Comparison of ENCODE assay signal across 19 cellular contexts in the genomic region with DNA sequence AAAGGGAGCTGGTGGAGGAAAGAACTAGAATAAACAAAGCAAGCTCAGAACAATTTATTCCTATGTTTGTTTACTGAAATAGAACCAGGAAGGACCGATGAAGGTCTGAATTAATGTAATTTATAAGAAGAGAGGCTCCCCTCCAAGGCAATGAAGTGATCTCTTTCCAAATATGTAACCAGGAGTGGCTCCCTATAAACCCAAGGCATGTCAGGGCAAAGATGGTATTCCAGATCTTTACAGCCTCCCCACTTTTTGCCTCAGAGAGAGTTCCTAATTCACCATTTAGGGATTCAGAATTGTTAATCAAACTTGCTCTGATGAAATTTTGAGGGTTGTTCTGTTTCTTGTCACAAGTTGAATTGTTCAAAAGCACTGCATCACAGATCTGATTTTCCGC.
DNase-seq lines count a peak whose midpoint lies in the region; FAIRE-seq and TF ChIP-seq lines count a peak whose summit lies in the region.
"Had no signal": no experiment of that assay in that cellular context is flagged by ENCODE, and none has a peak within 500 bp of the region (broad histone marks: within the 10 kb centered on the region; RNA-seq: fewer than 3 reads in every experiment).

No MANE protein-coding gene starts in this region.

- TF ChIP-seq CTCF in Caco-2 (IDR thresholded peaks at IDR 0.05; ENCODE audit: insufficient read depth in 1 of 2, low read depth in 1 of 2, low read length in 1 of 2, severe bottlenecking in 1 of 2, unreplicated experiment in 1 of 2) (no peak), H1 (IDR thresholded peaks at IDR 0.05; ENCODE audit: control extremely low read depth in 1 of 3, insufficient read depth in 1 of 3, low read depth in 1 of 3, low read length in 3 of 3) (no peak), osteocyte (IDR thresholded peaks at IDR 0.05) (no peak)

- no peaks in the 10 kb centered on the region for H4K20me1 ChIP-seq in H1 (replicated peaks in 1 of 2; ENCODE audit: control insufficient read depth in 1 of 2, insufficient read depth in 2 of 2, low read length in 2 of 2)

- H2BK15ac ChIP-seq in H1 (ENCODE audit: low read length): no peak overlapping the region

- H2BK20ac ChIP-seq in H1 (ENCODE audit: low read length): no peak overlapping the region

- H3K36me3 Mint-ChIP-seq in Caco-2 (ENCODE audit: insufficient read depth, unreplicated experiment) (no peaks in the 10 kb centered on the region), osteocyte (ENCODE audit: unreplicated experiment) (peaks cover 3% of the 10 kb centered on the region)
- H3K36me3 Mint-ChIP-seq in activated T-helper 1 cell treated with anti-CD3 and anti-CD28 coated beads, Interleukin-12 subunit alpha, Interleukin-12 subunit beta, Interleukin-2, Interleukin-4 antibody, amounts not matched to agents 30 ng/mL and 10 ng/mL and 1 ng/mL, durations not matched to agents 14 hours and 24 hours and 36 hours (ENCODE audit: low read depth): no peaks in the 10 kb centered on the region
- H3K36me3 Mint-ChIP-seq: CD4-positive, CD25-positive, alpha-beta regulatory T cell had no signal

- BruUV-seq in Caco-2 (replicated peaks; lab: Mats Ljungman, UMichigan): no TSS peak

- no peak overlapping the region for H2AK5ac ChIP-seq in H1 (ENCODE audit: low read depth, low read length)

- H3K27ac Mint-ChIP-seq in Caco-2 (ENCODE audit: unreplicated experiment): peak overlapping the region; percentile 58
- peak overlapping the region; percentile 60 for H3K27ac Mint-ChIP-seq in osteocyte (ENCODE audit: unreplicated experiment)
- no peak overlapping the region for H3K27ac Mint-ChIP-seq in activated T-helper 1 cell treated with anti-CD3 and anti-CD28 coated beads, Interleukin-12 subunit alpha, Interleukin-12 subunit beta, Interleukin-2, Interleukin-4 antibody, amounts not matched to agents 30 ng/mL and 10 ng/mL and 1 ng/mL, durations not matched to agents 14 hours and 24 hours and 36 hours
- H3K27ac Mint-ChIP-seq: CD4-positive, CD25-positive, alpha-beta regulatory T cell had no signal

- H3K23ac ChIP-seq in H1 (ENCODE audit: insufficient read length): no peak overlapping the region

- H4K5ac ChIP-seq in H1 (ENCODE audit: insufficient read length, low read depth, low read length): no peak overlapping the region

- no peak overlapping the region for H3K4me3 ChIP-seq in Caco-2 (ENCODE audit: low read depth, low read length)
- no peak overlapping the region for H3K4me3 ChIP-seq in H1 (ENCODE audit: extremely low read depth in 1 of 4, insufficient read depth in 2 of 4, low read depth in 3 of 4, low read length in 4 of 4)
- H3K4me3 ChIP-seq: A549 had no signal

- no peak overlapping the region for H3K14ac ChIP-seq in H1 (ENCODE audit: insufficient read length)

- H3K9me3 Mint-ChIP-seq in Caco-2 (ENCODE audit: unreplicated experiment) (peaks cover 21% of the 10 kb centered on the region), osteocyte (ENCODE audit: unreplicated experiment) (no peaks in the 10 kb centered on the region)
- H3K9me3 Mint-ChIP-seq in activated T-helper 1 cell treated with anti-CD3 and anti-CD28 coated beads, Interleukin-12 subunit alpha, Interleukin-12 subunit beta, Interleukin-2, Interleukin-4 antibody, amounts not matched to agents 30 ng/mL and 10 ng/mL and 1 ng/mL, durations not matched to agents 14 hours and 24 hours and 36 hours: no peaks in the 10 kb centered on the region

- TF ChIP-seq POLR2A in H1 (IDR thresholded peaks at IDR 0.05; ENCODE audit: control extremely low read depth in 1 of 2, low read depth in 2 of 2, low read length in 2 of 2): no peak

- H2BK120ac ChIP-seq in H1 (replicated peaks; ENCODE audit: low read depth, low read length): no peak overlapping the region

- H3K27me3 ChIP-seq in Caco-2 (replicated peaks; ENCODE audit: control insufficient read depth, insufficient read depth, low read length): no peaks in the 10 kb centered on the region
- H3K27me3 ChIP-seq in H1 (replicated peaks in 1 of 4; ENCODE audit: control insufficient read depth in 3 of 4, extremely low read depth in 1 of 4, insufficient read depth in 3 of 4, low read length in 3 of 4): no peaks in the 10 kb centered on the region

- TF ChIP-seq RAD21 in H1 (IDR thresholded peaks at IDR 0.05 in 1 of 2, conservative IDR thresholded peaks at IDR 0.05 in 1 of 2; ENCODE audit: low read depth in 2 of 2, low read length in 2 of 2): no peak

- H3K4me3 Mint-ChIP-seq in Caco-2 (ENCODE audit: unreplicated experiment) (no peak overlapping the region), osteocyte (ENCODE audit: unreplicated experiment) (no peak overlapping the region)
- no peak overlapping the region for H3K4me3 Mint-ChIP-seq in activated T-helper 1 cell treated with anti-CD3 and anti-CD28 coated beads, Interleukin-12 subunit alpha, Interleukin-12 subunit beta, Interleukin-2, Interleukin-4 antibody, amounts not matched to agents 30 ng/mL and 10 ng/mL and 1 ng/mL, durations not matched to agents 14 hours and 24 hours and 36 hours
- H3K4me3 Mint-ChIP-seq: CD4-positive, CD25-positive, alpha-beta regulatory T cell had no signal

- DNase-seq in Caco-2 (no peak), RPMI7951 (ENCODE audit: low read depth) (peak; percentile 1), H1 (ENCODE audit: low read depth in 1 of 2, low spot score in 2 of 2) (no peak), osteocyte (ENCODE audit: extremely low spot score, unreplicated experiment) (no peak), hepatic stellate cell (ENCODE audit: low spot score) (no peak), AG20443 (ENCODE audit: low spot score) (no peak)
- DNase-seq in activated CD8-positive, alpha-beta memory T cell treated with anti-CD3 and anti-CD28 coated beads, Interleukin-2, amount 50 U/mL, for 48 hours: no peak
- DNase-seq in activated T-helper 1 cell treated with anti-CD3 and anti-CD28 coated beads, Interleukin-12 subunit alpha, Interleukin-12 subunit beta, Interleukin-2, Interleukin-4 antibody, amounts not matched to agents 30 ng/mL and 10 ng/mL and 1 ng/mL, durations not matched to agents 14 hours and 24 hours and 36 hours (ENCODE audit: low spot score): no peak
- DNase-seq: CD4-positive, CD25-positive, alpha-beta regulatory T cell; DND-41; GDM1; GOT3; NCI-H1092 treated with DMSO at 0.1 percent for 48 hours; NCI-H1694 treated with DMSO at 0.1 percent for 48 hours; NCI-H774; SHP77 had no signal

- H3K9ac ChIP-seq in H1 (replicated peaks in 1 of 4; ENCODE audit: extremely low read depth in 1 of 4, low read depth in 3 of 4, low read length in 3 of 4): no peak overlapping the region

- H4K91ac ChIP-seq in H1 (replicated peaks; ENCODE audit: insufficient read length, low read length): no peak overlapping the region

- POLR2A ChIA-PET in Caco-2 (lab: Charles Lee): no interaction called here
- POLR2A ChIA-PET in H1 (lab: Charles Lee; ENCODE audit: partially characterized antibody): no interaction called here

- H3K4me1 Mint-ChIP-seq in Caco-2 (ENCODE audit: low read depth, unreplicated experiment) (no peaks in the 10 kb centered on the region), osteocyte (ENCODE audit: unreplicated experiment) (peaks cover 31% of the 10 kb centered on the region)
- H3K4me1 Mint-ChIP-seq in activated T-helper 1 cell treated with anti-CD3 and anti-CD28 coated beads, Interleukin-12 subunit alpha, Interleukin-12 subunit beta, Interleukin-2, Interleukin-4 antibody, amounts not matched to agents 30 ng/mL and 10 ng/mL and 1 ng/mL, durations not matched to agents 14 hours and 24 hours and 36 hours (ENCODE audit: low read depth): no peaks in the 10 kb centered on the region
- H3K4me1 Mint-ChIP-seq: CD4-positive, CD25-positive, alpha-beta regulatory T cell had no signal

- CTCF ChIA-PET in Caco-2 (lab: Charles Lee) (no interaction called here), H1 (lab: Charles Lee; ENCODE audit: partially characterized antibody) (interaction anchor here (3.8 kb wide), 1 partner anchor 10 kb away, joined by 9 read pairs; no protein-coding TSS in a partner anchor)

- FAIRE-seq in H1 (lab: Jason Lieb, UNC): no peak
- FAIRE-seq: A549, D721Med, HTR-8/SVneo had no signal

- no peak overlapping the region for H2BK5ac ChIP-seq in H1 (ENCODE audit: low read depth, low read length)

- no peak overlapping the region for H3K4ac ChIP-seq in H1 (replicated peaks; ENCODE audit: insufficient read length, low read depth, low read length)

- peak overlapping the region; percentile 60; the same call in 1 of the 2 replicates for H2AFZ ChIP-seq in H1 (ENCODE audit: low read length)

- H3K4me2 ChIP-seq in H1 (ENCODE audit: insufficient read depth in 1 of 2, low read depth in 2 of 2, low read length in 2 of 2): no peak overlapping the region
- H3K4me2 ChIP-seq: A549 had no signal

- H2BK12ac ChIP-seq in H1 (ENCODE audit: low read depth, low read length): no peak overlapping the region

- no peaks in the 10 kb centered on the region for H3K79me2 ChIP-seq in H1 (ENCODE audit: control insufficient read depth in 1 of 2, insufficient read depth in 2 of 2, low read length in 2 of 2)

- no peaks in the 10 kb centered on the region for H3K23me2 ChIP-seq in H1 (ENCODE audit: low read depth, low read length)

- no peaks in the 10 kb centered on the region for H3K79me1 ChIP-seq in H1 (ENCODE audit: low read depth, low read length)

- H3K27ac ChIP-seq in H1 (ENCODE audit: low read depth, low read length): no peak overlapping the region
- H3K27ac ChIP-seq: A549 had no signal

- intact Hi-C loops in Caco-2 (cut with micrococcal nuclease; ENCODE audit: unreplicated experiment): no loop called here
- intact Hi-C loops in activated T-helper 1 cell treated with anti-CD3 and anti-CD28 coated beads, Interleukin-12 subunit alpha, Interleukin-12 subunit beta, Interleukin-2, Interleukin-4 antibody, amounts not matched to agents 30 ng/mL and 10 ng/mL and 1 ng/mL, durations not matched to agents 14 hours and 24 hours and 36 hours (cut with micrococcal nuclease): no loop called here

- H3K9me3 ChIP-seq in Caco-2: no peaks in the 10 kb centered on the region
- H3K9me3 ChIP-seq in H1 (ENCODE audit: insufficient read depth in 2 of 2, low read depth in 1 of 2, low read length in 1 of 2): no peaks in the 10 kb centered on the region
- H3K9me3 ChIP-seq: A549 had no signal

- H3K27me3 Mint-ChIP-seq in Caco-2 (ENCODE audit: insufficient read depth, unreplicated experiment) (no peaks in the 10 kb centered on the region), osteocyte (ENCODE audit: unreplicated experiment) (no peaks in the 10 kb centered on the region)
- no peaks in the 10 kb centered on the region for H3K27me3 Mint-ChIP-seq in activated T-helper 1 cell treated with anti-CD3 and anti-CD28 coated beads, Interleukin-12 subunit alpha, Interleukin-12 subunit beta, Interleukin-2, Interleukin-4 antibody, amounts not matched to agents 30 ng/mL and 10 ng/mL and 1 ng/mL, durations not matched to agents 14 hours and 24 hours and 36 hours (ENCODE audit: insufficient read depth)
- H3K27me3 Mint-ChIP-seq: CD4-positive, CD25-positive, alpha-beta regulatory T cell had no signal

- peaks cover 12% of the 10 kb centered on the region; the same call in 1 of the 2 replicates for H3K4me1 ChIP-seq in Caco-2
- H3K4me1 ChIP-seq in H1 (replicated peaks in 1 of 4; ENCODE audit: control insufficient read depth in 3 of 4, insufficient read depth in 4 of 4, low read length in 3 of 4): no peaks in the 10 kb centered on the region
- H3K4me1 ChIP-seq: A549 had no signal

- TF ChIP-seq EP300 in H1 (IDR thresholded peaks at IDR 0.05; ENCODE audit: borderline replicate concordance in 1 of 2, low read depth in 2 of 2, low read length in 2 of 2): no peak

- WGBS in H1 (ENCODE audit: extremely low coverage in 1 of 2, insufficient coverage in 1 of 2, insufficient read length in 1 of 2, insufficient replicate concordance in 2 of 2, low coverage in 1 of 2, low lambda C conversion rate in 2 of 2, missing lambda C conversion rate in 1 of 2), 2 experiments: 86% methylated on average over 2 of the region's 2 CpGs; no CpG with 5 or more reads in 1 of the 2 experiments

- no peak overlapping the region for H3K18ac ChIP-seq in H1 (ENCODE audit: extremely low read depth, low read length)

- H3K36me3 ChIP-seq in Caco-2 (ENCODE audit: control insufficient read depth, insufficient read depth, low read length): no peaks in the 10 kb centered on the region
- no peaks in the 10 kb centered on the region for H3K36me3 ChIP-seq in H1 (ENCODE audit: control insufficient read depth in 2 of 4, insufficient read depth in 4 of 4, low read length in 3 of 4)

- H4K8ac ChIP-seq in H1 (ENCODE audit: extremely low read depth, insufficient read depth, low read length): no peak overlapping the region

- H3K56ac ChIP-seq in H1 (replicated peaks; ENCODE audit: insufficient read length, low read depth, low read length): no peak overlapping the region
